Comparison of ENCODE assay signal across 16 cellular contexts in the genomic region with DNA sequence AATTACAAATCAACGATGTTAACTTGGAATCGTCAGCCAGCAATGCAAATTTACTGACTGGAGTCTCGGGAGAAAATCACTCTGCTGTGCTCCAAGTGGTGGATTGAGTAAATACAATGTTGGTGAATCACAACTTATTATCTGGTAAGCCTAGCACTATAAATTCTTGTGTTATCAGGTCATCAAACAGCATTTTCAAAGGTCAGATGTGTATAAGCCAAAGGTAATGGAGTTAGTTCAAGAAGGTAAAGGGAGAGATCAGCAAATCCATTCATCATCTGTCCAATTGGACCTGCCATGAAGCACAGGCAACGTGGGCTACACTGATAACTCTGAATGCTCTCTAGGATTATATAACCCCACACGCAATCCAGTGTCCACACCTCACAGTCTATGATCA. TPM values are rescaled to one million over a fixed set of nuclear protein-coding genes. Genes with fewer than 3 reads are reported as not detected.
DNase-seq lines count a peak whose midpoint lies in the region; ATAC-seq, FAIRE-seq and TF ChIP-seq lines count a peak whose summit lies in the region.
"Had no signal": no experiment of that assay in that cellular context is flagged by ENCODE, and none has a peak within 500 bp of the region (broad histone marks: within the 10 kb centered on the region; RNA-seq: fewer than 3 reads in every experiment).

No MANE protein-coding gene starts in this region.

- no peaks in the 10 kb centered on the region for H3K9me1 ChIP-seq in K562 (ENCODE audit: control insufficient read depth, insufficient read depth, low read length)

- no peak for TF ChIP-seq POLR2A in K562 (conservative IDR thresholded peaks at IDR 0.05)

- DNase-seq in AG20443 (ENCODE audit: low spot score) = peak; percentile 50
- peak in 1 of 4 experiments; percentile 43 for DNase-seq in K562 (ENCODE audit: extremely low read depth in 1 of 4, low spot score in 3 of 4)
- DNase-seq in kidney tubule cell (ENCODE audit: low spot score) = peak; percentile 80
- no peak for DNase-seq in DMS79 (lab: John Stamatoyannopoulos, UW)
- no peak for DNase-seq in NK-92 (lab: John Stamatoyannopoulos, UW; ENCODE audit: unreplicated experiment)
- no peak for DNase-seq in Kasumi-1 (lab: John Stamatoyannopoulos, UW)
- DNase-seq: activated CD8-positive, alpha-beta memory T cell treated with anti-CD3 and anti-CD28 coated beads for 24 hours; activated naive CD4-positive, alpha-beta T cell treated with anti-CD3 and anti-CD28 coated beads, Interleukin-2, amount 50 U/mL, for 16 hours; dorsolateral prefrontal cortex; heart left ventricle; NCI-H2081 treated with DMSO at 0.1 percent for 48 hours; stimulated activated CD4-positive, alpha-beta T cell treated with anti-CD3 and anti-CD28 coated beads, Interleukin-2, amount 100 ng/mL, for 24 hours; T-helper 9 cell had no signal

- TF ChIP-seq RAD21 in K562 (CRISPR knock-in tag; conservative IDR thresholded peaks at IDR 0.05 in 1 of 2, IDR thresholded peaks at IDR 0.05 in 1 of 2) = peak in 1 of 2 experiments; percentile 16; a peak in 1 of 4 replicates

- no peak overlapping the region for H3K4me2 ChIP-seq in K562 (ENCODE audit: insufficient read depth, low read length)

- H3K27me3 ChIP-seq in HUES48 (ENCODE audit: control insufficient read depth, insufficient read depth, low read length) (no peaks in the 10 kb centered on the region), K562 (ENCODE audit: control insufficient read depth in 2 of 2, insufficient read depth in 2 of 2, low read length in 2 of 2) (peaks cover 0 to 5% of the 10 kb centered on the region in 2 experiments; a peak in 2 of 5 replicates)
- H3K27me3 ChIP-seq: dorsolateral prefrontal cortex, heart left ventricle had no signal

- H3K9me3 ChIP-seq in HUES48 (ENCODE audit: control insufficient read depth, insufficient read depth, low read length) (no peaks in the 10 kb centered on the region), K562 (replicated peaks; ENCODE audit: control insufficient read depth, insufficient read depth, low read depth, low read length) (no peaks in the 10 kb centered on the region)
- H3K9me3 ChIP-seq: heart left ventricle had no signal

- no TSS peak for BruUV-seq in K562 (replicated peaks; lab: Mats Ljungman, UMichigan)

- POLR2A ChIA-PET in K562 (lab: Yijun Ruan, JAX) = no interaction called here

- H3K4me3 ChIP-seq in HUES48 (ENCODE audit: low read depth, low read length) (no peak overlapping the region), K562 (no peak overlapping the region)
- H3K4me3 ChIP-seq: dorsolateral prefrontal cortex, heart left ventricle had no signal

- peak; percentile 11 for FAIRE-seq in K562 (lab: Jason Lieb, UNC)
- FAIRE-seq: H1 had no signal

- H3K36me3 ChIP-seq in HUES48 (ENCODE audit: control insufficient read depth, insufficient read depth, low read length) (no peaks in the 10 kb centered on the region), K562 (ENCODE audit: control insufficient read depth, insufficient read depth, low read length) (no peaks in the 10 kb centered on the region)
- H3K36me3 ChIP-seq: heart left ventricle had no signal

- peak in 1 of 3 experiments; percentile 19; a peak in 1 of 6 replicates for TF ChIP-seq CTCF in K562 (IDR thresholded peaks at IDR 0.05 in 2 of 3, conservative IDR thresholded peaks at IDR 0.05 in 1 of 3; ENCODE audit: insufficient read depth in 2 of 3, low read depth in 1 of 3, low read length in 3 of 3)

- H3K79me2 ChIP-seq in K562 (ENCODE audit: control insufficient read depth, insufficient read depth, low read length) = no peaks in the 10 kb centered on the region

- no peaks in the 10 kb centered on the region for H4K20me1 ChIP-seq in K562 (replicated peaks; ENCODE audit: control insufficient read depth, insufficient read depth, low read length)

- TF ChIP-seq EP300 in K562 (IDR thresholded peaks at IDR 0.05; ENCODE audit: low read length) = no peak

- intact Hi-C loops in K562 (cut with micrococcal nuclease) = loop anchor here (5.0 kb wide), 1 partner anchor 88 kb away; no protein-coding TSS in a partner anchor

- CTCF ChIA-PET in K562 (lab: Yijun Ruan, JAX; ENCODE audit: low intra/inter-chr PET ratio) = no interaction called here

- in situ Hi-C loops in K562 (cut with MboI) = no loop called here

- H3K9ac ChIP-seq in HUES48 (ENCODE audit: low read depth, low read length) (no peak overlapping the region), K562 (ENCODE audit: insufficient read depth in 1 of 2, low read depth in 2 of 2, low read length in 2 of 2) (no peak overlapping the region)

- H3K27ac ChIP-seq in HUES48 (ENCODE audit: low read depth, low read length) (peak overlapping the region; percentile 35), K562 (ENCODE audit: extremely low read depth, low read depth, low read length) (no peak overlapping the region)
- H3K27ac ChIP-seq: dorsolateral prefrontal cortex, heart left ventricle had no signal

- 9% methylated on average over 5 of the region's 5 CpGs for WGBS in K562 (ENCODE audit: insufficient coverage, low coverage, missing lambda C conversion rate)

- H2AFZ ChIP-seq in K562 (ENCODE audit: low read depth, low read length) = peak overlapping the region; percentile 16; the same call in 1 of the 2 replicates

- ATAC-seq in K562 = peak; percentile 53; the same call in 1 of the 3 replicates
- ATAC-seq in HG02588 (IDR thresholded peaks at IDR 0.05; ENCODE audit: unreplicated experiment) = no peak
- ATAC-seq: heart left ventricle had no signal

- no peaks in the 10 kb centered on the region for H3K4me1 ChIP-seq in HUES48 (ENCODE audit: control insufficient read depth, insufficient read depth, low read length)
- H3K4me1 ChIP-seq in K562 (replicated peaks in 1 of 2; ENCODE audit: control insufficient read depth in 2 of 2, insufficient read depth in 2 of 2, low read length in 2 of 2) = no peaks in the 10 kb centered on the region; a peak in 1 of 5 replicates

TF ChIP-seq in K562, 482 proteins besides CTCF, POLR2A, EP300 and RAD21 (continues in another document):
- TF ChIP-seq TAL1 (IDR thresholded peaks at IDR 0.05) (peak; percentile 76), FOXK2 (conservative IDR thresholded peaks at IDR 0.05 in 1 of 2, IDR thresholded peaks at IDR 0.05 in 1 of 2; ENCODE audit: low read depth in 2 of 2) (no peak), TCF3 (CRISPR knock-in tag; IDR thresholded peaks at IDR 0.05) (peak; percentile 58), EP400 (IDR thresholded peaks at IDR 0.05) (0 out of 2 replicates have a peak, but pooled peaks have one; percentile 20), ARHGAP35 (IDR thresholded peaks at IDR 0.05; ENCODE audit: partially characterized antibody) (no peak), ELF2 (CRISPR knock-in tag; IDR thresholded peaks at IDR 0.05) (no peak), ZNF253 (CRISPR knock-in tag; conservative IDR thresholded peaks at IDR 0.05) (no peak), NCOR1 (IDR thresholded peaks at IDR 0.05) (peak; percentile 63), HDAC3 (IDR thresholded peaks at IDR 0.05; ENCODE audit: borderline replicate concordance, partially characterized antibody) (peak; percentile 48), STAT5A (IDR thresholded peaks at IDR 0.05; ENCODE audit: borderline replicate concordance, low read length) (peak; percentile 44; the same call in 1 of the 2 replicates), KLF1 (tag; IDR thresholded peaks at IDR 0.05) (no peak), SMARCA4 (IDR thresholded peaks at IDR 0.05) (peak; percentile 32; the same call in 1 of the 2 replicates), MEIS2 (IDR thresholded peaks at IDR 0.05; ENCODE audit: partially characterized antibody) (peak; percentile 96), ZKSCAN8 (CRISPR knock-in tag; IDR thresholded peaks at IDR 0.05) (no peak), ZEB2 (IDR thresholded peaks at IDR 0.05) (peak; percentile 43; the same call in 1 of the 2 replicates)
- TF ChIP-seq, protein P1, sequence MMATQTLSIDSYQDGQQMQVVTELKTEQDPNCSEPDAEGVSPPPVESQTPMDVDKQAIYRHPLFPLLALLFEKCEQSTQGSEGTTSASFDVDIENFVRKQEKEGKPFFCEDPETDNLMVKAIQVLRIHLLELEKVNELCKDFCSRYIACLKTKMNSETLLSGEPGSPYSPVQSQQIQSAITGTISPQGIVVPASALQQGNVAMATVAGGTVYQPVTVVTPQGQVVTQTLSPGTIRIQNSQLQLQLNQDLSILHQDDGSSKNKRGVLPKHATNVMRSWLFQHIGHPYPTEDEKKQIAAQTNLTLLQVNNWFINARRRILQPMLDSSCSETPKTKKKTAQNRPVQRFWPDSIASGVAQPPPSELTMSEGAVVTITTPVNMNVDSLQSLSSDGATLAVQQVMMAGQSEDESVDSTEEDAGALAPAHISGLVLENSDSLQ (IDR thresholded peaks at IDR 0.05) = peak; percentile 45; the same call in 1 of the 2 replicates
- TF ChIP-seq, protein P2, sequence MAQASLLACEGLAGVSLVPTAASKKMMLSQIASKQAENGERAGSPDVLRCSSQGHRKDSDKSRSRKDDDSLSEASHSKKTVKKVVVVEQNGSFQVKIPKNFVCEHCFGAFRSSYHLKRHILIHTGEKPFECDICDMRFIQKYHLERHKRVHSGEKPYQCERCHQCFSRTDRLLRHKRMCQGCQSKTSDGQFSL (CRISPR knock-in tag; IDR thresholded peaks at IDR 0.05) = no peak
- TF ChIP-seq, protein P2 (tag; IDR thresholded peaks at IDR 0.05) = no peak

RNA-seq across cellular contexts. Expression of a gene that starts 13.9 kb away (rescaled TPM):
- 0.55 and 0.67 TPM in 2 replicates for total RNA-seq in K562 (2011; cell fraction: chromatin; rRNA removed; ENCODE audit: low replicate concordance)
- total RNA-seq in K562 (2011; cell fraction: nucleolus; rRNA removed) = 0.50 and 0.79 TPM in 2 replicates
- total RNA-seq in K562 (2011; cell fraction: nucleoplasm; rRNA removed) = 0.38 and 0.95 TPM in 2 replicates
- 0.08 and 0.09 TPM in 2 replicates for total RNA-seq in K562 (2014; rRNA removed)
- 0.13 and 0.33 TPM in 2 replicates for total RNA-seq in K562 (2014; rRNA removed; fragmentation: Illumina TruSeq; extraction: Trizol)
- total RNA-seq in K562 (2015; rRNA removed; fragmentation: Illumina TruSeq; extraction: Trizol) = 0.22 and 0.23 TPM in 2 replicates
- 0.09 and 0.22 TPM in 2 replicates for total RNA-seq in K562 (2021)
- 0.18 and 0.22 TPM in 2 replicates for polyA plus RNA-seq in K562 (2011; rRNA removed)
- polyA plus RNA-seq in K562 (2011; cell fraction: cytosol; rRNA removed) = 0.03 and 0.07 TPM in 2 replicates
- 0.48 and 1.2 TPM in 2 replicates for polyA plus RNA-seq in K562 (2011; cell fraction: nucleus; rRNA removed)
- polyA plus RNA-seq in K562 (2012) = 0.12 and 0.79 TPM in 2 replicates
- 0.09 and 0.17 TPM in 2 replicates for polyA plus RNA-seq in K562 (2014; fragmentation: Illumina TruSeq; extraction: Trizol)
- under 1 TPM; 0.04 TPM for polyA plus RNA-seq in K562 (2014; fragmentation: Nextera tagmentation; extraction: Ambion mirVana)
- 0.09 and 0.61 TPM in 2 replicates for polyA plus RNA-seq in K562 (2014; rRNA removed)
- polyA minus RNA-seq in K562 (2011; rRNA and poly(A)+ RNA removed) = 0.48 and 0.67 TPM in 2 replicates
- polyA minus RNA-seq in K562 (2011; cell fraction: cytosol; rRNA and poly(A)+ RNA removed) = not detected in 2 replicates
- polyA minus RNA-seq in K562 (2011; cell fraction: nucleus; rRNA and poly(A)+ RNA removed) = 0.40 and 1.6 TPM in 2 replicates

Comparison
In these comparisons a context has a peak if more than half of its experiments do, and no peak if none do; other contexts are left out.
1. DNase-seq: peak in AG20443 (single experiment) and kidney tubule cell (single experiment); none in DMS79 (single experiment), NK-92 (single experiment) and Kasumi-1 (0 of 2).